ENCODE assay signal across 12 cellular contexts in genomic region chr2:214126135-214126534, GRCh38.
DNase-seq lines count a peak whose midpoint lies in the region; ATAC-seq and TF ChIP-seq lines count a peak whose summit lies in the region.
"Had no signal": no experiment of that assay in that cellular context is flagged by ENCODE, and none has a peak within 500 bp of the region (broad histone marks: within the 10 kb centered on the region; RNA-seq: fewer than 3 reads in every experiment).

No MANE protein-coding gene starts in this region.

- H3K18ac ChIP-seq in IMR-90 (ENCODE audit: low read depth, low read length): no peak overlapping the region

- H2BK120ac ChIP-seq in IMR-90 (ENCODE audit: low read depth, low read length): no peak overlapping the region

- intact Hi-C loops in IMR-90 (cut with micrococcal nuclease): no loop called here

- H3K27ac ChIP-seq in IMR-90 (ENCODE audit: insufficient read depth, low read length) (no peak overlapping the region), brain microvascular endothelial cell (no peak overlapping the region)

- H3K27me3 ChIP-seq in IMR-90 (ENCODE audit: control insufficient read depth, insufficient read depth, low read length) (no peaks in the 10 kb centered on the region), brain microvascular endothelial cell (replicated peaks) (no peaks in the 10 kb centered on the region)

- no peak overlapping the region for H3K4me2 ChIP-seq in IMR-90 (ENCODE audit: low read depth, low read length)

- H2BK15ac ChIP-seq in IMR-90 (ENCODE audit: low read depth, low read length): no peak overlapping the region

- no peak overlapping the region for H2AK5ac ChIP-seq in IMR-90 (ENCODE audit: low read depth, low read length)

- no peaks in the 10 kb centered on the region for H3K9me3 ChIP-seq in IMR-90 (ENCODE audit: control insufficient read depth, insufficient read depth, low read length)

- no CpG with 5 or more reads among the region's 6 CpGs for WGBS in IMR-90 (ENCODE audit: extremely low coverage in 2 of 2, insufficient read length in 1 of 2), 2 experiments

- no peaks in the 10 kb centered on the region for H3K9me1 ChIP-seq in IMR-90 (ENCODE audit: insufficient read depth, low read length)

- H2AK9ac ChIP-seq in IMR-90 (replicated peaks; ENCODE audit: low read depth, low read length, poor library complexity): peak overlapping the region; percentile 67

- H3K79me1 ChIP-seq in IMR-90 (ENCODE audit: low read depth in 1 of 2, low read length in 2 of 2): no peaks in the 10 kb centered on the region

- peak overlapping the region; percentile 18 for H2AFZ ChIP-seq in IMR-90 (replicated peaks; ENCODE audit: low read length, poor library complexity)

- BruUV-seq in IMR-90 (replicated peaks; lab: Mats Ljungman, UMichigan): no TSS peak

- no peak overlapping the region for H3K23ac ChIP-seq in IMR-90 (ENCODE audit: low read depth, low read length)

- H3K36me3 ChIP-seq in IMR-90 (ENCODE audit: control insufficient read depth, insufficient read depth, low read length): no peaks in the 10 kb centered on the region
- no peaks in the 10 kb centered on the region for H3K36me3 ChIP-seq in brain microvascular endothelial cell (replicated peaks)

- TF ChIP-seq RAD21 in IMR-90 (IDR thresholded peaks at IDR 0.05; ENCODE audit: low read length): no peak

- H3K56ac ChIP-seq in IMR-90 (ENCODE audit: extremely low read depth, insufficient read depth, low read length): no peak overlapping the region

- H3K14ac ChIP-seq in IMR-90 (replicated peaks; ENCODE audit: low read depth, low read length): no peak overlapping the region

- no peak overlapping the region for H4K8ac ChIP-seq in IMR-90 (ENCODE audit: low read depth in 2 of 2, low read length in 2 of 2)

- peak overlapping the region; percentile 39 for H2BK5ac ChIP-seq in IMR-90 (ENCODE audit: low read depth, low read length, poor library complexity, severe bottlenecking)

- H4K91ac ChIP-seq in IMR-90 (ENCODE audit: insufficient read depth, low read depth, low read length): no peak overlapping the region

- TF ChIP-seq CTCF in IMR-90 (conservative IDR thresholded peaks at IDR 0.05; ENCODE audit: low read depth, low read length) (no peak), brain microvascular endothelial cell (IDR thresholded peaks at IDR 0.05; ENCODE audit: low read depth, low read length, missing control alignments) (no peak), GM20000 (IDR thresholded peaks at IDR 0.05; ENCODE audit: extremely low read depth, missing control alignments) (no peak)

- no peak overlapping the region for H4K5ac ChIP-seq in IMR-90 (ENCODE audit: low read depth, low read length)

- POLR2A ChIA-PET in IMR-90 (lab: Charles Lee; ENCODE audit: unreplicated experiment): no interaction called here

- dilution Hi-C loops in IMR-90 (cut with HindIII; ENCODE audit: low sequenced_read_pairs, unreplicated experiment): no loop called here

- no peak overlapping the region; the same call in 1 of the 2 replicates for H3K4ac ChIP-seq in IMR-90 (ENCODE audit: low read depth, low read length)

- H2BK20ac ChIP-seq in IMR-90 (ENCODE audit: low read depth, low read length): 0 out of 2 replicates have a peak overlapping the region, but pooled peaks have one; percentile 45

- no peak overlapping the region for H3K9ac ChIP-seq in IMR-90 (ENCODE audit: low read depth, low read length)

- H3K4me1 ChIP-seq in IMR-90 (ENCODE audit: control insufficient read depth, insufficient read depth, low read length): peaks cover 1% of the 10 kb centered on the region; the same call in 1 of the 2 replicates

- H4K20me1 ChIP-seq in IMR-90 (ENCODE audit: insufficient read depth, low read length): no peaks in the 10 kb centered on the region

- CTCF ChIA-PET in IMR-90 (lab: Yijun Ruan, JAX): no interaction called here

- DNase-seq in EH (ENCODE audit: low read depth) (peak; percentile 69), IMR-90 (peak; percentile 56), brain microvascular endothelial cell (peak; percentile 1), islet precursor cell (peak; percentile 81), GM20000 (ENCODE audit: low spot score) (no peak), D341Med (ENCODE audit: low spot score) (no peak)
- DNase-seq in activated CD4-positive, CD25-positive, alpha-beta regulatory T cell (lab: John Stamatoyannopoulos, UW): no peak
- DNase-seq: activated effector memory CD4-positive, alpha-beta T cell treated with Interleukin-2 at 50 U/mL for 16 hours; NCI-H2029 treated with DMSO at 0.1 percent for 48 hours; NK-92 treated with Interleukin-12 subunit alpha and Interleukin-12 subunit beta, amount 100 ng/mL, for 24 hours; stimulated activated CD4-positive, alpha-beta T cell treated with anti-CD3 and anti-CD28 coated beads, Interleukin-15, amount 100 ng/mL, for 24 hours had no signal

- ATAC-seq in IMR-90 (ENCODE audit: low read depth) (peak; percentile 48), HG02884 (IDR thresholded peaks at IDR 0.05; ENCODE audit: unreplicated experiment) (no peak)

- no peak for TF ChIP-seq POLR2A in IMR-90 (IDR thresholded peaks at IDR 0.05; ENCODE audit: low read depth, low read length)

- in situ Hi-C loops in IMR-90 (cut with MboI; ENCODE audit: low sequenced_read_pairs) (no loop called here), brain microvascular endothelial cell (cut with HindIII; ENCODE audit: low pct_ligation_motif_present, low sequenced_read_pairs) (no loop called here)

- H3K4me3 ChIP-seq in IMR-90 (ENCODE audit: insufficient read depth, low read depth, low read length): no peak overlapping the region
- H3K4me3 ChIP-seq in brain microvascular endothelial cell (ENCODE audit: low read depth, low read length): no peak overlapping the region

TF ChIP-seq in IMR-90, 13 proteins besides CTCF, POLR2A, EP300 and RAD21:
- peak; percentile 54 for TF ChIP-seq FOS (IDR thresholded peaks at IDR 0.05; ENCODE audit: low read depth, low read length)
- no peak for TF ChIP-seq CHD1 (IDR thresholded peaks at IDR 0.05; ENCODE audit: low read depth, low read length)

Comparison
In these comparisons a context has a peak if more than half of its experiments do, and no peak if none do; other contexts are left out.
1. DNase-seq: peak in EH (single experiment), IMR-90 (single experiment), brain microvascular endothelial cell (single experiment) and islet precursor cell (single experiment); none in activated CD4-positive, CD25-positive, alpha-beta regulatory T cell (0 of 4), GM20000 (single experiment) and D341Med (single experiment).